ENCODE assay signal across 1 cellular context in genomic region chr17:59508999-59509398, GRCh38.
TF ChIP-seq lines count a peak whose summit lies in the region.

No MANE protein-coding gene starts in this region.

TF ChIP-seq in GM23338, 12 proteins besides CTCF, POLR2A, EP300 and RAD21 (continued from another document):
- no peak for TF ChIP-seq JUNB (IDR thresholded peaks at IDR 0.05; ENCODE audit: unreplicated experiment)
- no peak for TF ChIP-seq ETS1 (IDR thresholded peaks at IDR 0.05)
- TF ChIP-seq EZH2phosphoT487 (IDR thresholded peaks at IDR 0.05; ENCODE audit: unreplicated experiment) = no peak
- TF ChIP-seq EZH2 (IDR thresholded peaks at IDR 0.05; ENCODE audit: low read depth, unreplicated experiment) = no peak
- no peak for TF ChIP-seq NANOG (IDR thresholded peaks at IDR 0.05; ENCODE audit: borderline replicate concordance)
- TF ChIP-seq POLR2AphosphoS5 (IDR thresholded peaks at IDR 0.05; ENCODE audit: low read depth) = no peak
- no peak for TF ChIP-seq REST (IDR thresholded peaks at IDR 0.05; ENCODE audit: unreplicated experiment)
- no peak for TF ChIP-seq ZNF114 (CRISPR knock-in tag; IDR thresholded peaks at IDR 0.05)
- no peak for TF ChIP-seq CREB1 (CRISPR knock-in tag; IDR thresholded peaks at IDR 0.05; ENCODE audit: low read depth)
TF ChIP-seq in GM23338: peak in this region for 0.
